18 cellular contexts compared by ENCODE assay signal in genomic region chr9:132018957-132019405, GRCh38.
A peak's percentile ranks its signal among the peaks of the same experiment; 100 is the strongest.
DNase-seq lines count a peak whose midpoint lies in the region; ATAC-seq and TF ChIP-seq lines count a peak whose summit lies in the region.
"Had no signal": no experiment of that assay in that cellular context is flagged by ENCODE, and none has a peak within 500 bp of the region (broad histone marks: within the 10 kb centered on the region; RNA-seq: fewer than 3 reads in every experiment).

No MANE protein-coding gene starts in this region.

- no peak overlapping the region for H3K4me3 Mint-ChIP-seq in natural killer cell treated with Interleukin-12 subunit alpha and Interleukin-12 subunit beta and Interleukin-15 and Interleukin-18, amount 100 ng/mL, for 72 hours
- H3K4me3 Mint-ChIP-seq: activated B cell treated with CpG ODN at 0.5 μM for 24 hours; activated CD8-positive, alpha-beta memory T cell treated with anti-CD3 and anti-CD28 coated beads, Interleukin-2, amount 10 ng/mL, durations not matched to agents 7 days and 5 days; naive B cell had no signal

- H3K4me3 ChIP-seq in MG63 = no peak overlapping the region
- no peak overlapping the region for H3K4me3 ChIP-seq in astrocyte of the spinal cord (ENCODE audit: low read depth, low read length)
- H3K4me3 ChIP-seq in right cardiac atrium (ENCODE audit: low read length) = no peak overlapping the region
- H3K4me3 ChIP-seq: left lung had no signal

- peak; percentile 51 to 72 for ATAC-seq in right cardiac atrium
- ATAC-seq in GM18502 (IDR thresholded peaks at IDR 0.05; ENCODE audit: poor library complexity, unreplicated experiment) = no peak
- ATAC-seq in HG03097 (IDR thresholded peaks at IDR 0.05; ENCODE audit: low FRiP score, unreplicated experiment) = no peak
- no peak for ATAC-seq in natural killer cell treated with Interleukin-12 subunit alpha and Interleukin-12 subunit beta and Interleukin-15 and Interleukin-18, amount 100 ng/mL, for 72 hours
- ATAC-seq: activated CD8-positive, alpha-beta memory T cell treated with anti-CD3 and anti-CD28 coated beads, Interleukin-2, amount 10 ng/mL, durations not matched to agents 7 days and 5 days; left lung had no signal

- peak; percentile 4 for TF ChIP-seq CTCF in astrocyte of the spinal cord (IDR thresholded peaks at IDR 0.05; ENCODE audit: low read depth, low read length)

- H3K4me1 Mint-ChIP-seq in natural killer cell treated with Interleukin-12 subunit alpha and Interleukin-12 subunit beta and Interleukin-15 and Interleukin-18, amount 100 ng/mL, for 72 hours (ENCODE audit: low read depth in 2 of 2) = peaks cover 7 to 19% of the 10 kb centered on the region in 2 donors
- H3K4me1 Mint-ChIP-seq: activated B cell treated with CpG ODN at 0.5 μM for 24 hours; activated CD8-positive, alpha-beta memory T cell treated with anti-CD3 and anti-CD28 coated beads, Interleukin-2, amount 10 ng/mL, durations not matched to agents 7 days and 5 days had no signal

- no peaks in the 10 kb centered on the region for H3K36me3 Mint-ChIP-seq in natural killer cell treated with Interleukin-12 subunit alpha and Interleukin-12 subunit beta and Interleukin-15 and Interleukin-18, amount 100 ng/mL, for 72 hours
- H3K36me3 Mint-ChIP-seq: activated CD8-positive, alpha-beta memory T cell treated with anti-CD3 and anti-CD28 coated beads, Interleukin-2, amount 10 ng/mL, durations not matched to agents 7 days and 5 days had no signal

- peak; percentile 73 for DNase-seq in Ammon's horn (ENCODE audit: low spot score)
- DNase-seq in MG63 = peak; percentile 33
- DNase-seq in astrocyte of the spinal cord (ENCODE audit: low read depth, low spot score) = peak; percentile 42
- DNase-seq in right cardiac atrium = no peak
- no peak for DNase-seq in natural killer cell treated with Interleukin-12 subunit alpha and Interleukin-12 subunit beta and Interleukin-15 and Interleukin-18, amount 100 ng/mL, for 72 hours (ENCODE audit: low spot score)
- no peak for DNase-seq in stimulated activated naive CD4-positive, alpha-beta T cell treated with Interleukin-2 at 50 U/mL for 16 hours (lab: John Stamatoyannopoulos, UW)
- DNase-seq: activated B cell treated with CpG ODN at 0.5 μM for 24 hours; activated CD8-positive, alpha-beta memory T cell treated with anti-CD3 and anti-CD28 coated beads, Interleukin-2, amount 10 ng/mL, durations not matched to agents 7 days and 5 days; activated effector memory CD4-positive, alpha-beta T cell treated with Interleukin-2 at 50 U/mL for 16 hours; COR-L47; GF-D8; left lung; naive B cell; NCI-H82; T-helper 1 cell had no signal

- in situ Hi-C loops in astrocyte of the spinal cord (cut with HindIII; ENCODE audit: low sequenced_read_pairs) = no loop called here

- H3K27ac Mint-ChIP-seq in natural killer cell treated with Interleukin-12 subunit alpha and Interleukin-12 subunit beta and Interleukin-15 and Interleukin-18, amount 100 ng/mL, for 72 hours = no peak overlapping the region
- H3K27ac Mint-ChIP-seq: activated B cell treated with CpG ODN at 0.5 μM for 24 hours; activated CD8-positive, alpha-beta memory T cell treated with anti-CD3 and anti-CD28 coated beads, Interleukin-2, amount 10 ng/mL, durations not matched to agents 7 days and 5 days; progenitor cell of endocrine pancreas had no signal

- 34% methylated on average over 3 of the region's 3 CpGs for WGBS in right cardiac atrium

- no peaks in the 10 kb centered on the region for H3K9me3 Mint-ChIP-seq in natural killer cell treated with Interleukin-12 subunit alpha and Interleukin-12 subunit beta and Interleukin-15 and Interleukin-18, amount 100 ng/mL, for 72 hours
- H3K9me3 Mint-ChIP-seq: activated B cell treated with CpG ODN at 0.5 μM for 24 hours had no signal

- no peaks in the 10 kb centered on the region for H3K9me3 ChIP-seq in MG63
- H3K9me3 ChIP-seq in right cardiac atrium (ENCODE audit: control insufficient read depth, low read length) = no peaks in the 10 kb centered on the region
- H3K9me3 ChIP-seq: left lung had no signal

- H3K27ac ChIP-seq in right cardiac atrium (ENCODE audit: low read length) = no peak overlapping the region
- H3K27ac ChIP-seq: left lung had no signal

- no peaks in the 10 kb centered on the region for H3K36me3 ChIP-seq in MG63
- H3K36me3 ChIP-seq: left lung had no signal

- peaks cover 6% of the 10 kb centered on the region for H3K4me1 ChIP-seq in right cardiac atrium (ENCODE audit: control insufficient read depth, insufficient read depth, low read length)
- H3K4me1 ChIP-seq: left lung had no signal

- intact Hi-C loops in right cardiac atrium (cut with DNase I) = no loop called here

- H3K27me3 Mint-ChIP-seq in natural killer cell treated with Interleukin-12 subunit alpha and Interleukin-12 subunit beta and Interleukin-15 and Interleukin-18, amount 100 ng/mL, for 72 hours = no peaks in the 10 kb centered on the region
- H3K27me3 Mint-ChIP-seq: activated B cell treated with CpG ODN at 0.5 μM for 24 hours; activated CD8-positive, alpha-beta memory T cell treated with anti-CD3 and anti-CD28 coated beads, Interleukin-2, amount 10 ng/mL, durations not matched to agents 7 days and 5 days; naive B cell; progenitor cell of endocrine pancreas had no signal

- no peaks in the 10 kb centered on the region for H3K27me3 ChIP-seq in MG63
- no peaks in the 10 kb centered on the region for H3K27me3 ChIP-seq in right cardiac atrium (ENCODE audit: control insufficient read depth, insufficient read depth)
- H3K27me3 ChIP-seq: left lung had no signal

Comparison
In these comparisons a context has a peak if more than half of its experiments do, and no peak if none do; other contexts are left out.
1. DNase-seq: peak in Ammon's horn (single experiment), MG63 (single experiment) and astrocyte of the spinal cord (single experiment); none in right cardiac atrium (0 of 3), natural killer cell treated with Interleukin-12 subunit alpha and Interleukin-12 subunit beta and Interleukin-15 and Interleukin-18, amount 100 ng/mL, for 72 hours (single experiment) and stimulated activated naive CD4-positive, alpha-beta T cell treated with Interleukin-2 at 50 U/mL for 16 hours (single experiment).
2. ATAC-seq: peak in right cardiac atrium (2 of 2); none in GM18502 (single experiment), HG03097 (single experiment) and natural killer cell treated with Interleukin-12 subunit alpha and Interleukin-12 subunit beta and Interleukin-15 and Interleukin-18, amount 100 ng/mL, for 72 hours (0 of 2).